In the genomic region with DNA sequence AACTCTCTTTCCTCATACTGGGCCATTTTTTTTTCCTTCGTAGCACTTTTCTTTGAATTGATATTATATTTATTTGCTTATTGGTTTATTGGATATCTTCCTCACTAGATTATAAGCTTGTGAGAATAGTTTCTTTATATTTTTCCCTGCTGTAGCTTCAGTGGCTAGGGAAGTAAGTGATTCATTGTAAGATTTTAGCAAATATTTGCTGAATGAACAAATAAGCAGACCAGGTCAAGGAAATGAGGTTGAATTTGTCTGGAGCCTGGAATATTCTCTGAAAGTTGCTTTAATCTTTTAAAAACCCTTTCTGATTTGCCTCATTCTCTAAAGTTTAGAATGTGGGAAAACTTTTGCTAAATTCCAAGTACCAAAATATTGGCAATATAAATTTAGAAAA, we compare ENCODE assay signal across 1 cellular context.
TF ChIP-seq lines count a peak whose summit lies in the region.

No MANE protein-coding gene starts in this region.

TF ChIP-seq in WTC11, 78 proteins besides CTCF, POLR2A, EP300 and RAD21:
- TF ChIP-seq, protein P1, sequence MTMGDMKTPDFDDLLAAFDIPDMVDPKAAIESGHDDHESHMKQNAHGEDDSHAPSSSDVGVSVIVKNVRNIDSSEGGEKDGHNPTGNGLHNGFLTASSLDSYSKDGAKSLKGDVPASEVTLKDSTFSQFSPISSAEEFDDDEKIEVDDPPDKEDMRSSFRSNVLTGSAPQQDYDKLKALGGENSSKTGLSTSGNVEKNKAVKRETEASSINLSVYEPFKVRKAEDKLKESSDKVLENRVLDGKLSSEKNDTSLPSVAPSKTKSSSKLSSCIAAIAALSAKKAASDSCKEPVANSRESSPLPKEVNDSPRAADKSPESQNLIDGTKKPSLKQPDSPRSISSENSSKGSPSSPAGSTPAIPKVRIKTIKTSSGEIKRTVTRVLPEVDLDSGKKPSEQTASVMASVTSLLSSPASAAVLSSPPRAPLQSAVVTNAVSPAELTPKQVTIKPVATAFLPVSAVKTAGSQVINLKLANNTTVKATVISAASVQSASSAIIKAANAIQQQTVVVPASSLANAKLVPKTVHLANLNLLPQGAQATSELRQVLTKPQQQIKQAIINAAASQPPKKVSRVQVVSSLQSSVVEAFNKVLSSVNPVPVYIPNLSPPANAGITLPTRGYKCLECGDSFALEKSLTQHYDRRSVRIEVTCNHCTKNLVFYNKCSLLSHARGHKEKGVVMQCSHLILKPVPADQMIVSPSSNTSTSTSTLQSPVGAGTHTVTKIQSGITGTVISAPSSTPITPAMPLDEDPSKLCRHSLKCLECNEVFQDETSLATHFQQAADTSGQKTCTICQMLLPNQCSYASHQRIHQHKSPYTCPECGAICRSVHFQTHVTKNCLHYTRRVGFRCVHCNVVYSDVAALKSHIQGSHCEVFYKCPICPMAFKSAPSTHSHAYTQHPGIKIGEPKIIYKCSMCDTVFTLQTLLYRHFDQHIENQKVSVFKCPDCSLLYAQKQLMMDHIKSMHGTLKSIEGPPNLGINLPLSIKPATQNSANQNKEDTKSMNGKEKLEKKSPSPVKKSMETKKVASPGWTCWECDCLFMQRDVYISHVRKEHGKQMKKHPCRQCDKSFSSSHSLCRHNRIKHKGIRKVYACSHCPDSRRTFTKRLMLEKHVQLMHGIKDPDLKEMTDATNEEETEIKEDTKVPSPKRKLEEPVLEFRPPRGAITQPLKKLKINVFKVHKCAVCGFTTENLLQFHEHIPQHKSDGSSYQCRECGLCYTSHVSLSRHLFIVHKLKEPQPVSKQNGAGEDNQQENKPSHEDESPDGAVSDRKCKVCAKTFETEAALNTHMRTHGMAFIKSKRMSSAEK (CRISPR knock-in tag; IDR thresholded peaks at IDR 0.05; ENCODE audit: borderline replicate concordance), result no peak
